26 cellular contexts compared by ENCODE assay signal in the genomic region with DNA sequence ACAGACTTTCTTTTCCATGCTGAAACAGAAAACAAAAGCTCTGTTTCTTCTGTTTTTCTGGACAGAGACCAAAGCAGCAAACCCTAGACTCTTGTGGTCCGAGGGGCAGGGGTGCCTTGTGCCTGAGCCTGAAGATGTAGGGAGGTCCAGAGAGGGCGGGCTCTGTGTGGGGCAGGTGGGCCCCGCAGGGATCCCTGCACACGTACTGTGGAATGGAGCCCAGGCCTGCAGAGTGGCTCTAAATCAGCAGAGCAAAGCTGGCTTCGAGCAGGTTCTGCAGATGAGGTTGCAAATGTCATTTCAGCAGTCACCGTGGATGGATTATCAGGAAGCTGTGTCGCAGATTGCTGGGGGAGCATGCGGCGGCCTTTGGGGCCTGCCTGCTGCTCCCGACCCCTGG.
"Had no signal": no experiment of that assay in that cellular context is flagged by ENCODE, and none has a peak within 500 bp of the region (broad histone marks: within the 10 kb centered on the region; RNA-seq: fewer than 3 reads in every experiment).

No MANE protein-coding gene starts in this region.

- H3K9me3 ChIP-seq: ascending aorta, gastrocnemius medialis, heart left ventricle had no signal

- H3K4me3 ChIP-seq: ascending aorta, coronary artery, dorsolateral prefrontal cortex, gastrocnemius medialis, heart left ventricle had no signal

- H3K36me3 ChIP-seq: ascending aorta, gastrocnemius medialis, heart left ventricle had no signal

- H3K4me1 ChIP-seq: ascending aorta, foreskin keratinocyte, gastrocnemius medialis, heart left ventricle had no signal

- H3K27ac ChIP-seq: ascending aorta, coronary artery, dorsolateral prefrontal cortex, foreskin keratinocyte, gastrocnemius medialis, heart left ventricle had no signal

- ATAC-seq: activated CD8-positive, alpha-beta memory T cell treated with anti-CD3 and anti-CD28 coated beads, Interleukin-2, amount 10 ng/mL, durations not matched to agents 7 days and 5 days; activated CD8-positive, alpha-beta T cell treated with anti-CD3 and anti-CD28 coated beads, Interleukin-2, amount 10 ng/mL, durations not matched to agents 7 days and 5 days; activated naive CD4-positive, alpha-beta T cell treated with anti-CD3 and anti-CD28 coated beads, Interleukin-2, amount 50 U/mL, for 72 hours; esophagus mucosa; foreskin keratinocyte; gastrocnemius medialis; heart left ventricle had no signal

- DNase-seq: activated CD4-positive, alpha-beta memory T cell treated with anti-CD3 and anti-CD28 coated beads for 36 hours; activated CD4-positive, alpha-beta T cell treated with anti-CD3 and anti-CD28 coated beads for 1 hour; activated CD4-positive, alpha-beta T cell treated with anti-CD3 and anti-CD28 coated beads for 4 hours; activated CD4-positive, alpha-beta T cell treated with anti-CD3 and anti-CD28 coated beads, Interleukin-2, amount 50 U/mL, for 1 hour; activated CD8-positive, alpha-beta memory T cell treated with anti-CD3 and anti-CD28 coated beads, Interleukin-2, amount 10 ng/mL, durations not matched to agents 7 days and 5 days; activated CD8-positive, alpha-beta memory T cell treated with anti-CD3 and anti-CD28 coated beads, Interleukin-2, amount 50 U/mL, for 4 hours; activated CD8-positive, alpha-beta T cell treated with anti-CD3 and anti-CD28 coated beads, Interleukin-2, amount 10 ng/mL, durations not matched to agents 7 days and 5 days; activated effector memory CD4-positive, alpha-beta T cell treated with anti-CD3 and anti-CD28 coated beads, Interleukin-2, amount 50 U/mL, for 16 hours; activated naive CD4-positive, alpha-beta T cell; activated naive CD4-positive, alpha-beta T cell treated with anti-CD3 and anti-CD28 coated beads, Interleukin-2, amount 10 ng/mL, durations not matched to agents 7 days and 5 days; activated naive CD8-positive, alpha-beta T cell treated with anti-CD3 and anti-CD28 coated beads, Interleukin-2, amount 10 ng/mL, durations not matched to agents 7 days and 5 days; activated T-cell treated with anti-CD3 and anti-CD28 coated beads, Interleukin-2, amount 50 U/mL, for 1 hour; activated T-cell treated with anti-CD3 and anti-CD28 coated beads, Interleukin-2, amount 50 U/mL, for 48 hours; cerebellar nuclear complex; effector memory CD4-positive, alpha-beta T cell; endodermal cell; foreskin keratinocyte; gastrocnemius medialis; glutamatergic neuron; heart left ventricle; T-helper 2 cell had no signal

- H3K27me3 ChIP-seq: ascending aorta, dorsolateral prefrontal cortex, foreskin keratinocyte, gastrocnemius medialis had no signal
